ENCODE assay signal across 15 cellular contexts in genomic region chr3:179163503-179163902, GRCh38.
A peak's percentile ranks its signal among the peaks of the same experiment; 100 is the strongest.
DNase-seq lines count a peak whose midpoint lies in the region; ATAC-seq, FAIRE-seq and TF ChIP-seq lines count a peak whose summit lies in the region.
"Had no signal": no experiment of that assay in that cellular context is flagged by ENCODE, and none has a peak within 500 bp of the region (broad histone marks: within the 10 kb centered on the region; RNA-seq: fewer than 3 reads in every experiment).

No MANE protein-coding gene starts in this region.

- peaks cover 47% of the 10 kb centered on the region for H3K4me1 Mint-ChIP-seq in memory B cell

- H3K4me1 ChIP-seq in OCI-LY3 (ENCODE audit: low read length) = peaks cover 52% of the 10 kb centered on the region
- H3K4me1 ChIP-seq: BLaER1 had no signal

- peak; percentile 81 for ATAC-seq in memory B cell (ENCODE audit: low read depth)

- no peaks in the 10 kb centered on the region for H3K27me3 Mint-ChIP-seq in memory B cell
- H3K27me3 Mint-ChIP-seq: CD4-positive, CD25-positive, alpha-beta regulatory T cell had no signal

- no peak overlapping the region for H3K9ac ChIP-seq in OCI-LY3 (ENCODE audit: low read length)
- H3K9ac ChIP-seq: BLaER1 had no signal

- H2AFZ ChIP-seq in OCI-LY3 (ENCODE audit: low read depth, low read length) = no peak overlapping the region

- no peaks in the 10 kb centered on the region for H3K27me3 ChIP-seq in OCI-LY3 (ENCODE audit: low read depth, low read length)
- H3K27me3 ChIP-seq: BLaER1 had no signal

- H3K9me3 ChIP-seq in OCI-LY3 (ENCODE audit: insufficient read depth, low read length) = no peaks in the 10 kb centered on the region

- no peak overlapping the region for H3K27ac ChIP-seq in OCI-LY3 (ENCODE audit: low read length)
- H3K27ac ChIP-seq: BLaER1 had no signal

- peaks cover 79% of the 10 kb centered on the region for H4K20me1 ChIP-seq in OCI-LY3 (ENCODE audit: insufficient read depth, low read length)

- peak; percentile 12 for FAIRE-seq in GM18507 (lab: Jason Lieb, UNC)
- FAIRE-seq: G401.6, GM12892 had no signal

- peaks cover 3% of the 10 kb centered on the region for H3K9me3 Mint-ChIP-seq in memory B cell

- peak overlapping the region; percentile 34 for H3K4me2 ChIP-seq in OCI-LY3 (ENCODE audit: low read length)
- H3K4me2 ChIP-seq: BLaER1 had no signal

- peak overlapping the region; percentile 6 for H3K4me3 ChIP-seq in OCI-LY3 (ENCODE audit: low read length)
- H3K4me3 ChIP-seq: BLaER1 had no signal

- H3K36me3 ChIP-seq in OCI-LY3 (replicated peaks; ENCODE audit: low read depth, low read length) = no peaks in the 10 kb centered on the region

- peaks cover 4% of the 10 kb centered on the region for H3K36me3 Mint-ChIP-seq in memory B cell

- H3K79me2 ChIP-seq in OCI-LY3 (ENCODE audit: low read length) = peaks cover 79% of the 10 kb centered on the region

- peak overlapping the region; percentile 60 for H3K27ac Mint-ChIP-seq in memory B cell

- TF ChIP-seq CTCF in OCI-LY3 (IDR thresholded peaks at IDR 0.05; ENCODE audit: low read depth, low read length) = no peak

- no peak for DNase-seq in GM18507 (ENCODE audit: extremely low spot score, insufficient read length, low read depth)
- DNase-seq in memory B cell (ENCODE audit: low spot score in 2 of 2) = no peak
- no peak for DNase-seq in T1000 (lab: John Stamatoyannopoulos, UW)
- no peak for DNase-seq in 8988T
- no peak for DNase-seq in activated CD4-positive, alpha-beta T cell treated with anti-CD3 and anti-CD28 coated beads, Interleukin-2, amount 50 U/mL, for 1 hour
- no peak for DNase-seq in NOMO-1 treated with dmso at 0.1 percent for 144 hours (lab: John Stamatoyannopoulos, UW; ENCODE audit: unreplicated experiment)
- DNase-seq: Calu3; CD4-positive, CD25-positive, alpha-beta regulatory T cell; DMS79 treated with DMSO at 0.1 percent for 48 hours; EL; KBM-7 had no signal

- H3K4me3 Mint-ChIP-seq in memory B cell = peak overlapping the region; percentile 29
- H3K4me3 Mint-ChIP-seq: CD4-positive, CD25-positive, alpha-beta regulatory T cell had no signal
